14 cellular contexts compared by ENCODE assay signal in genomic region chr16:27475561-27475960, GRCh38.
A peak's percentile ranks its signal among the peaks of the same experiment; 100 is the strongest.
DNase-seq lines count a peak whose midpoint lies in the region; ATAC-seq and TF ChIP-seq lines count a peak whose summit lies in the region.
"Had no signal": no experiment of that assay in that cellular context is flagged by ENCODE, and none has a peak within 500 bp of the region (broad histone marks: within the 10 kb centered on the region; RNA-seq: fewer than 3 reads in every experiment).

No MANE protein-coding gene starts in this region.

- no peak overlapping the region for H3K4me3 Mint-ChIP-seq in GM23338
- H3K4me3 Mint-ChIP-seq in activated T-helper 2 cell treated with anti-CD3 and anti-CD28 coated beads, Interferon-gamma antibody, Interleukin-2, Interleukin-4, amounts not matched to agents 10 μg/mL and 5 μg/mL and 100 μg/mL, durations not matched to agents 14 hours and 24 hours and 36 hours (ENCODE audit: low read depth): no peak overlapping the region

- no peak overlapping the region for H3K9ac ChIP-seq in adipocyte (ENCODE audit: low read length)

- no peak for ATAC-seq in GM23338

- H3K79me2 ChIP-seq in GM23338 (replicated peaks; ENCODE audit: insufficient read depth): no peaks in the 10 kb centered on the region

- no peak overlapping the region for H3K4me2 ChIP-seq in GM23338

- no peaks in the 10 kb centered on the region for H3K9me2 ChIP-seq in GM23338 (ENCODE audit: insufficient read depth)

- H3K27me3 Mint-ChIP-seq in GM23338 (ENCODE audit: insufficient read depth, low read depth, poor library complexity): peaks cover 5% of the 10 kb centered on the region
- H3K27me3 Mint-ChIP-seq in activated T-helper 2 cell treated with anti-CD3 and anti-CD28 coated beads, Interferon-gamma antibody, Interleukin-2, Interleukin-4, amounts not matched to agents 10 μg/mL and 5 μg/mL and 100 μg/mL, durations not matched to agents 14 hours and 24 hours and 36 hours (ENCODE audit: low read depth): no peaks in the 10 kb centered on the region

- no peak overlapping the region for H2AFZ ChIP-seq in GM23338

- H3K9me3 ChIP-seq in adipocyte (ENCODE audit: control insufficient read depth, low read length) (no peaks in the 10 kb centered on the region), right atrium auricular region (no peaks in the 10 kb centered on the region)
- H3K9me3 ChIP-seq: tibial nerve had no signal

- peaks cover 83% of the 10 kb centered on the region for H3K36me3 Mint-ChIP-seq in GM23338 (ENCODE audit: low read depth)
- peaks cover 55% of the 10 kb centered on the region for H3K36me3 Mint-ChIP-seq in activated T-helper 2 cell treated with anti-CD3 and anti-CD28 coated beads, Interferon-gamma antibody, Interleukin-2, Interleukin-4, amounts not matched to agents 10 μg/mL and 5 μg/mL and 100 μg/mL, durations not matched to agents 14 hours and 24 hours and 36 hours (ENCODE audit: low read depth)

- no peak overlapping the region for H3K27ac Mint-ChIP-seq in GM23338
- H3K27ac Mint-ChIP-seq in activated T-helper 2 cell treated with anti-CD3 and anti-CD28 coated beads, Interferon-gamma antibody, Interleukin-2, Interleukin-4, amounts not matched to agents 10 μg/mL and 5 μg/mL and 100 μg/mL, durations not matched to agents 14 hours and 24 hours and 36 hours: no peak overlapping the region

- intact Hi-C loops in activated T-helper 2 cell treated with anti-CD3 and anti-CD28 coated beads, Interferon-gamma antibody, Interleukin-2, Interleukin-4, amounts not matched to agents 10 μg/mL and 5 μg/mL and 100 μg/mL, durations not matched to agents 14 hours and 24 hours and 36 hours (cut with micrococcal nuclease): no loop called here

- H3K4me3 ChIP-seq in HFF-Myc (replicated peaks; ENCODE audit: low read depth, low read length) (no peak overlapping the region), adipocyte (ENCODE audit: low read length) (no peak overlapping the region), GM23338 (no peak overlapping the region), right atrium auricular region (no peak overlapping the region)
- H3K4me3 ChIP-seq: tibial nerve had no signal

- DNase-seq in HFF-Myc (ENCODE audit: extremely low read depth, low read depth): peak; percentile 44
- DNase-seq in adipocyte (ENCODE audit: low read depth): peak; percentile 76
- DNase-seq in glomerular endothelial cell (ENCODE audit: extremely low read depth, low read depth, low spot score): peak; percentile 68
- peak; percentile 72 for DNase-seq in stromal cell of bone marrow (ENCODE audit: low read depth)
- no peak for DNase-seq in GM23338 (ENCODE audit: low spot score)
- no peak for DNase-seq in NOMO-1 (lab: John Stamatoyannopoulos, UW; ENCODE audit: unreplicated experiment in 2 of 2)
- no peak for DNase-seq in activated T-helper 2 cell treated with anti-CD3 and anti-CD28 coated beads, Interferon-gamma antibody, Interleukin-2, Interleukin-4, amounts not matched to agents 10 μg/mL and 5 μg/mL and 100 μg/mL, durations not matched to agents 14 hours and 24 hours and 36 hours (ENCODE audit: low spot score)
- DNase-seq in right atrium auricular region (ENCODE audit: low spot score): no peak
- DNase-seq: DMS79 treated with DMSO at 0.1 percent for 48 hours, MM.1S, RPMI8226, small intestine had no signal

- no peaks in the 10 kb centered on the region for H3K9me3 Mint-ChIP-seq in GM23338
- H3K9me3 Mint-ChIP-seq in activated T-helper 2 cell treated with anti-CD3 and anti-CD28 coated beads, Interferon-gamma antibody, Interleukin-2, Interleukin-4, amounts not matched to agents 10 μg/mL and 5 μg/mL and 100 μg/mL, durations not matched to agents 14 hours and 24 hours and 36 hours: no peaks in the 10 kb centered on the region

- H3K27ac ChIP-seq in GM23338 (ENCODE audit: low read depth) (no peak overlapping the region), right atrium auricular region (no peak overlapping the region)
- H3K27ac ChIP-seq: tibial nerve, VCaP had no signal

- no peaks in the 10 kb centered on the region; the same call in 1 of the 2 replicates for H4K20me1 ChIP-seq in GM23338 (replicated peaks; ENCODE audit: insufficient read depth)

- no peaks in the 10 kb centered on the region for H3K27me3 ChIP-seq in adipocyte (replicated peaks; ENCODE audit: control insufficient read depth, insufficient read depth, low read length)
- H3K27me3 ChIP-seq in GM23338 (ENCODE audit: insufficient read depth): no peaks in the 10 kb centered on the region
- no peaks in the 10 kb centered on the region for H3K27me3 ChIP-seq in right atrium auricular region
- H3K27me3 ChIP-seq: tibial nerve had no signal

- no peaks in the 10 kb centered on the region for H3K4me1 Mint-ChIP-seq in GM23338
- no peaks in the 10 kb centered on the region for H3K4me1 Mint-ChIP-seq in activated T-helper 2 cell treated with anti-CD3 and anti-CD28 coated beads, Interferon-gamma antibody, Interleukin-2, Interleukin-4, amounts not matched to agents 10 μg/mL and 5 μg/mL and 100 μg/mL, durations not matched to agents 14 hours and 24 hours and 36 hours (ENCODE audit: low read depth)

- TF ChIP-seq CTCF in HFF-Myc (IDR thresholded peaks at IDR 0.05; ENCODE audit: low read depth, low read length, missing control alignments): no peak
- TF ChIP-seq CTCF in GM23338 (conservative IDR thresholded peaks at IDR 0.05; ENCODE audit: low read depth in 2 of 2): no peak
- no peak for TF ChIP-seq CTCF in right atrium auricular region (IDR thresholded peaks at IDR 0.05)

- no peaks in the 10 kb centered on the region for H3F3A ChIP-seq in GM23338 (replicated peaks; ENCODE audit: low read depth)

- peaks cover 83% of the 10 kb centered on the region for H3K36me3 ChIP-seq in adipocyte (ENCODE audit: control insufficient read depth, insufficient read depth, low read length, severe bottlenecking)
- H3K36me3 ChIP-seq in GM23338 (ENCODE audit: insufficient read depth): peaks cover 42% of the 10 kb centered on the region
- H3K36me3 ChIP-seq in right atrium auricular region: peaks cover 85% of the 10 kb centered on the region

- H3K4me1 ChIP-seq in adipocyte (ENCODE audit: control insufficient read depth, insufficient read depth, low read length) (peaks cover 17% of the 10 kb centered on the region), GM23338 (ENCODE audit: insufficient read depth) (no peaks in the 10 kb centered on the region), right atrium auricular region (no peaks in the 10 kb centered on the region)

TF ChIP-seq in GM23338, 12 proteins besides CTCF, POLR2A, EP300 and RAD21 (continues in another document):
- TF ChIP-seq REST (IDR thresholded peaks at IDR 0.05; ENCODE audit: unreplicated experiment): no peak
- no peak for TF ChIP-seq POLR2AphosphoS5 (IDR thresholded peaks at IDR 0.05; ENCODE audit: low read depth)
- no peak for TF ChIP-seq CREB1 (CRISPR knock-in tag; IDR thresholded peaks at IDR 0.05; ENCODE audit: low read depth)
- TF ChIP-seq ZNF114 (CRISPR knock-in tag; IDR thresholded peaks at IDR 0.05): no peak
- TF ChIP-seq NANOG (IDR thresholded peaks at IDR 0.05; ENCODE audit: borderline replicate concordance): no peak

Comparison
In these comparisons a context has a peak if more than half of its experiments do, and no peak if none do; other contexts are left out.
1. DNase-seq: peak in HFF-Myc (single experiment), adipocyte (single experiment), glomerular endothelial cell (single experiment) and stromal cell of bone marrow (single experiment); none in GM23338 (single experiment), NOMO-1 (0 of 2), activated T-helper 2 cell treated with anti-CD3 and anti-CD28 coated beads, Interferon-gamma antibody, Interleukin-2, Interleukin-4, amounts not matched to agents 10 μg/mL and 5 μg/mL and 100 μg/mL, durations not matched to agents 14 hours and 24 hours and 36 hours (single experiment) and right atrium auricular region (single experiment).